Comparison of ENCODE assay signal across 15 cellular contexts in the genomic region with DNA sequence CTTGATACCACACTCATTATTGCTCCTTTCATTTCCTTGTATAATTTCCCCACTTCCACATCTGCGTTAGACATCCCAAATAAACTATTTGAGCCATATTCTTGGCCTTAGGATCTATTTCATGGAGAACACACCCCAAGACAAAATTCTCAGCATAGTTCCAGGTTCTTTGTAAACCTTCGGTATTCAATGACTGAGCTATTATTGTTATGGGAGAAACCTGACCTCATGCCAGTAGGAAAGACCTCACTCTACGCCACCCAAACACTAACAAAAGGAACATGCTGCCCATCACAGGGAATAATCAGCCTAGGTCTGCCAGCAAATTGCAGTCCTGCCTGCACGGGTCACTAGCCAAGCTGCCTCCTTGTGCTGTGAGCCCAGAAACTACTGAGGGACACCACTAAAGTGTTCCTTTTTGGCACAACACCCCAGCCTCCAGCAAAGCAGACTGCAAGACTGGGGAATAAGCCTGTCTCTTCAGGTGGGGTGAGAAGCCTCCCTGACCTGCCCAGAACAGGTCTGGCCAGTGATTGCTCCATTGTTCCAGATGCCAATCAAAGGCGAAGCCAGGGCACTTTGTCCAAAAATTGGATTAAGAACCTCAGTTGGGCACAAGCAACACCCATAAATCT.
"Had no signal": no experiment of that assay in that cellular context is flagged by ENCODE, and none has a peak within 500 bp of the region (broad histone marks: within the 10 kb centered on the region; RNA-seq: fewer than 3 reads in every experiment).

No MANE protein-coding gene starts in this region.

- H3K4me3 Mint-ChIP-seq: activated B cell treated with CpG ODN at 0.5 μM for 24 hours; activated CD8-positive, alpha-beta T cell treated with anti-CD3 and anti-CD28 coated beads for 36 hours; activated naive CD4-positive, alpha-beta T cell treated with anti-CD3 and anti-CD28 coated beads, Interleukin-2, amount 50 U/mL, for 24 hours; stimulated activated effector memory CD8-positive, alpha-beta T cell treated with anti-CD3 and anti-CD28 coated beads, Interleukin-12 subunit alpha, Interleukin-12 subunit beta, amount 100 ng/mL, for 72 hours had no signal

- ATAC-seq: activated CD8-positive, alpha-beta T cell treated with anti-CD3 and anti-CD28 coated beads for 36 hours; stimulated activated effector memory CD8-positive, alpha-beta T cell treated with anti-CD3 and anti-CD28 coated beads, Interleukin-12 subunit alpha, Interleukin-12 subunit beta, amount 100 ng/mL, for 72 hours had no signal

- H3K27me3 Mint-ChIP-seq: activated B cell treated with CpG ODN at 0.5 μM for 24 hours; activated naive CD4-positive, alpha-beta T cell treated with anti-CD3 and anti-CD28 coated beads, Interleukin-2, amount 50 U/mL, for 24 hours had no signal

- H3K4me1 Mint-ChIP-seq: activated B cell treated with CpG ODN at 0.5 μM for 24 hours; activated naive CD4-positive, alpha-beta T cell treated with anti-CD3 and anti-CD28 coated beads, Interleukin-2, amount 50 U/mL, for 24 hours; stimulated activated effector memory CD8-positive, alpha-beta T cell treated with anti-CD3 and anti-CD28 coated beads, Interleukin-12 subunit alpha, Interleukin-12 subunit beta, amount 100 ng/mL, for 72 hours had no signal

- H3K4me1 ChIP-seq: adrenal gland, colonic mucosa, sigmoid colon, uterus had no signal

- DNase-seq: activated B cell treated with CpG ODN at 0.5 μM for 24 hours; activated CD4-positive, alpha-beta T cell treated with anti-CD3 and anti-CD28 coated beads for 48 hours; activated CD8-positive, alpha-beta T cell treated with anti-CD3 and anti-CD28 coated beads for 36 hours; activated effector memory CD4-positive, alpha-beta T cell treated with anti-CD3 and anti-CD28 coated beads, Interleukin-2, amount 50 U/mL, for 16 hours; activated T-cell treated with anti-CD3 and anti-CD28 coated beads, Interleukin-2, amount 50 U/mL, for 48 hours; adrenal gland; colonic mucosa; kidney glomerular epithelial cell; sigmoid colon; stimulated activated CD4-positive, alpha-beta T cell treated with anti-CD3 and anti-CD28 coated beads, Interleukin-1b, Interleukin-23, amount 100 ng/mL, for 48 hours; T-helper 2 cell; tibial artery; uterus had no signal

- H3K36me3 ChIP-seq: adrenal gland, colonic mucosa, sigmoid colon, tibial artery, uterus had no signal

- H3K9me3 Mint-ChIP-seq: activated B cell treated with CpG ODN at 0.5 μM for 24 hours; activated CD8-positive, alpha-beta T cell treated with anti-CD3 and anti-CD28 coated beads for 36 hours; activated naive CD4-positive, alpha-beta T cell treated with anti-CD3 and anti-CD28 coated beads, Interleukin-2, amount 50 U/mL, for 24 hours had no signal

- H3K9me3 ChIP-seq: adrenal gland, colonic mucosa, sigmoid colon, tibial artery, uterus had no signal

- H3K36me3 Mint-ChIP-seq: activated naive CD4-positive, alpha-beta T cell treated with anti-CD3 and anti-CD28 coated beads, Interleukin-2, amount 50 U/mL, for 24 hours; stimulated activated effector memory CD8-positive, alpha-beta T cell treated with anti-CD3 and anti-CD28 coated beads, Interleukin-12 subunit alpha, Interleukin-12 subunit beta, amount 100 ng/mL, for 72 hours had no signal

- H3K4me3 ChIP-seq: adrenal gland, colonic mucosa, sigmoid colon, tibial artery, uterus had no signal

- H3K27ac ChIP-seq: adrenal gland, colonic mucosa, sigmoid colon, tibial artery, uterus had no signal

- H3K27me3 ChIP-seq: adrenal gland, colonic mucosa, sigmoid colon, tibial artery, uterus had no signal

- H3K27ac Mint-ChIP-seq: activated B cell treated with CpG ODN at 0.5 μM for 24 hours; activated CD8-positive, alpha-beta T cell treated with anti-CD3 and anti-CD28 coated beads for 36 hours; activated naive CD4-positive, alpha-beta T cell treated with anti-CD3 and anti-CD28 coated beads, Interleukin-2, amount 50 U/mL, for 24 hours; stimulated activated effector memory CD8-positive, alpha-beta T cell treated with anti-CD3 and anti-CD28 coated beads, Interleukin-12 subunit alpha, Interleukin-12 subunit beta, amount 100 ng/mL, for 72 hours had no signal
